1 cellular context compared by ENCODE assay signal in the genomic region with DNA sequence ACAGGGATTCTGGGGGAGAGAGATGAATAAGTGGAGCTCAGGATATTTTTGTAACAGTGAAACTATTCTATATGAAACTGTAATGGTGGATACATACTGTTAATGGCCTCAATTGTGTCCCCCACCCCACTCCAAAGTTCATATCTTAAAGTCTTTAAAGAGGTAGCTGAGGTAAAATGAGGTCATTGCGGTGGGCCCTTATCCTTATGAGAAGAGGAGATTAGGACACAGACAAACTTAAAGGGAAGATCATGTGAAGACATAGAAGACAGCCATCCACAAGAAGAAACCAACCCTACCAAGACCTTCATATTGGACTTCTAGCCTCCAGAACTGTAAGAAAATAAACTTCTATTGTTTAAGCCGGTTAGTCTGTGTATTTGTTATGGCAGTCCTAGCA.
TF ChIP-seq lines count a peak whose summit lies in the region.

No MANE protein-coding gene starts in this region.

TF ChIP-seq in K562, 482 proteins besides CTCF, POLR2A, EP300 and RAD21 (continued from another document):
- TF ChIP-seq ETS1 (conservative IDR thresholded peaks at IDR 0.05; ENCODE audit: control insufficient read depth, low read depth, low read length): no peak
- TF ChIP-seq, protein P1, sequence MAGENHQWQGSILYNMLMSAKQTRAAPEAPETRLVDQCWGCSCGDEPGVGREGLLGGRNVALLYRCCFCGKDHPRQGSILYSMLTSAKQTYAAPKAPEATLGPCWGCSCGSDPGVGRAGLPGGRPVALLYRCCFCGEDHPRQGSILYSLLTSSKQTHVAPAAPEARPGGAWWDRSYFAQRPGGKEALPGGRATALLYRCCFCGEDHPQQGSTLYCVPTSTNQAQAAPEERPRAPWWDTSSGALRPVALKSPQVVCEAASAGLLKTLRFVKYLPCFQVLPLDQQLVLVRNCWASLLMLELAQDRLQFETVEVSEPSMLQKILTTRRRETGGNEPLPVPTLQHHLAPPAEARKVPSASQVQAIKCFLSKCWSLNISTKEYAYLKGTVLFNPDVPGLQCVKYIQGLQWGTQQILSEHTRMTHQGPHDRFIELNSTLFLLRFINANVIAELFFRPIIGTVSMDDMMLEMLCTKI (IDR thresholded peaks at IDR 0.05; ENCODE audit: partially characterized antibody): no peak
- no peak for TF ChIP-seq ZNF584 (CRISPR knock-in tag; IDR thresholded peaks at IDR 0.05; ENCODE audit: low read depth)
- TF ChIP-seq, protein P2, sequence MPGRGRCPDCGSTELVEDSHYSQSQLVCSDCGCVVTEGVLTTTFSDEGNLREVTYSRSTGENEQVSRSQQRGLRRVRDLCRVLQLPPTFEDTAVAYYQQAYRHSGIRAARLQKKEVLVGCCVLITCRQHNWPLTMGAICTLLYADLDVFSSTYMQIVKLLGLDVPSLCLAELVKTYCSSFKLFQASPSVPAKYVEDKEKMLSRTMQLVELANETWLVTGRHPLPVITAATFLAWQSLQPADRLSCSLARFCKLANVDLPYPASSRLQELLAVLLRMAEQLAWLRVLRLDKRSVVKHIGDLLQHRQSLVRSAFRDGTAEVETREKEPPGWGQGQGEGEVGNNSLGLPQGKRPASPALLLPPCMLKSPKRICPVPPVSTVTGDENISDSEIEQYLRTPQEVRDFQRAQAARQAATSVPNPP (IDR thresholded peaks at IDR 0.05; ENCODE audit: borderline replicate concordance, insufficient read depth, insufficient read length): no peak
- TF ChIP-seq KLF10 (CRISPR knock-in tag; IDR thresholded peaks at IDR 0.05): no peak
- TF ChIP-seq ELK3 (CRISPR knock-in tag; IDR thresholded peaks at IDR 0.05): no peak
- no peak for TF ChIP-seq ZNF263 (CRISPR knock-in tag; IDR thresholded peaks at IDR 0.05; ENCODE audit: borderline replicate concordance)
- no peak for TF ChIP-seq ZNF445 (CRISPR knock-in tag; IDR thresholded peaks at IDR 0.05; ENCODE audit: low read depth)
- no peak for TF ChIP-seq ZNF347 (CRISPR knock-in tag; IDR thresholded peaks at IDR 0.05; ENCODE audit: low read depth)
- TF ChIP-seq CEBPB (tag; IDR thresholded peaks at IDR 0.05): no peak
- peak; percentile 74; the same call in 1 of the 2 replicates for TF ChIP-seq SMARCE1 (IDR thresholded peaks at IDR 0.05)
- TF ChIP-seq SREBF1 (IDR thresholded peaks at IDR 0.05; ENCODE audit: borderline replicate concordance, low read depth, low read length): no peak
- no peak for TF ChIP-seq ZNF140 (CRISPR knock-in tag; IDR thresholded peaks at IDR 0.05)
- TF ChIP-seq, protein P3, sequence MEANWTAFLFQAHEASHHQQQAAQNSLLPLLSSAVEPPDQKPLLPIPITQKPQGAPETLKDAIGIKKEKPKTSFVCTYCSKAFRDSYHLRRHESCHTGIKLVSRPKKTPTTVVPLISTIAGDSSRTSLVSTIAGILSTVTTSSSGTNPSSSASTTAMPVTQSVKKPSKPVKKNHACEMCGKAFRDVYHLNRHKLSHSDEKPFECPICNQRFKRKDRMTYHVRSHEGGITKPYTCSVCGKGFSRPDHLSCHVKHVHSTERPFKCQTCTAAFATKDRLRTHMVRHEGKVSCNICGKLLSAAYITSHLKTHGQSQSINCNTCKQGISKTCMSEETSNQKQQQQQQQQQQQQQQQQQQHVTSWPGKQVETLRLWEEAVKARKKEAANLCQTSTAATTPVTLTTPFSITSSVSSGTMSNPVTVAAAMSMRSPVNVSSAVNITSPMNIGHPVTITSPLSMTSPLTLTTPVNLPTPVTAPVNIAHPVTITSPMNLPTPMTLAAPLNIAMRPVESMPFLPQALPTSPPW (CRISPR knock-in tag; IDR thresholded peaks at IDR 0.05): no peak
- no peak for TF ChIP-seq HDAC1 (IDR thresholded peaks at IDR 0.05)
